ENCODE assay signal across 13 cellular contexts in genomic region chr17:31321971-31322370, GRCh38. TPM values are rescaled to one million over a fixed set of nuclear protein-coding genes. Genes with fewer than 3 reads are reported as not detected.
DNase-seq lines count a peak whose midpoint lies in the region; ATAC-seq and TF ChIP-seq lines count a peak whose summit lies in the region.
"Had no signal": no experiment of that assay in that cellular context is flagged by ENCODE, and none has a peak within 500 bp of the region (broad histone marks: within the 10 kb centered on the region; RNA-seq: fewer than 3 reads in every experiment).

No MANE protein-coding gene starts in this region.

- in situ Hi-C loops in G401 (cut with HindIII; ENCODE audit: low sequenced_read_pairs): no loop called here

- H3K18ac ChIP-seq in mesenchymal stem cell (ENCODE audit: low read depth in 1 of 2, low read length in 2 of 2): no peak overlapping the region

- H2BK120ac ChIP-seq in mesenchymal stem cell (ENCODE audit: low read depth, low read length): no peak overlapping the region

- no peak for TF ChIP-seq CTCF in HFFc6 (IDR thresholded peaks at IDR 0.05)

- no peaks in the 10 kb centered on the region for H3K9me3 ChIP-seq in mesenchymal stem cell (ENCODE audit: control insufficient read depth, low read length)
- H3K9me3 ChIP-seq: adrenal gland, tibial artery had no signal

- peaks cover 17% of the 10 kb centered on the region for H3K79me2 ChIP-seq in ACC112 (ENCODE audit: control insufficient read depth, insufficient read depth, low read length, unreplicated experiment)

- no peak overlapping the region for H2BK5ac ChIP-seq in mesenchymal stem cell (ENCODE audit: low read depth, low read length, poor library complexity, severe bottlenecking)

- peak overlapping the region; percentile 79 for H3K9ac ChIP-seq in mesenchymal stem cell (ENCODE audit: low read length)

- ATAC-seq in HG03095 (IDR thresholded peaks at IDR 0.05; ENCODE audit: unreplicated experiment) (no peak), GM18858 (IDR thresholded peaks at IDR 0.05; ENCODE audit: unreplicated experiment) (no peak)

- no peak overlapping the region for H3K23ac ChIP-seq in mesenchymal stem cell (ENCODE audit: low read length in 2 of 2)

- intact Hi-C loops in activated T-helper 1 cell treated with anti-CD3 and anti-CD28 coated beads, Interleukin-12 subunit alpha, Interleukin-12 subunit beta, Interleukin-2, Interleukin-4 antibody, amounts not matched to agents 30 ng/mL and 10 ng/mL and 1 ng/mL, durations not matched to agents 14 hours and 24 hours and 36 hours (cut with micrococcal nuclease): loop anchor here (1.0 to 2.0 kb wide), 3 partner anchors 14 to 187 kb away; no protein-coding TSS in a partner anchor

- H3K36me3 ChIP-seq in ACC112 (ENCODE audit: insufficient read depth, low read length) (0 out of 2 replicates have a peak, but pooled peaks cover 4% of the 10 kb centered on the region), mesenchymal stem cell (ENCODE audit: control insufficient read depth in 1 of 2, insufficient read depth in 2 of 2, low read depth in 1 of 2, low read length in 2 of 2) (peaks cover 10 to 17% of the 10 kb centered on the region in 2 experiments)

- H2BK15ac ChIP-seq in mesenchymal stem cell (ENCODE audit: low read depth, poor library complexity, severe bottlenecking): no peak overlapping the region

- H2AFZ ChIP-seq in ACC112 (ENCODE audit: low read length, unreplicated experiment) (no peak overlapping the region), mesenchymal stem cell (ENCODE audit: low read depth, low read length) (no peak overlapping the region)

- peak overlapping the region; percentile 62 for H2AK5ac ChIP-seq in mesenchymal stem cell (ENCODE audit: low read length, severe bottlenecking)

- peaks cover 38% of the 10 kb centered on the region for H3K4me1 ChIP-seq in ACC112 (ENCODE audit: control insufficient read depth, insufficient read depth, low read length, unreplicated experiment)
- H3K4me1 ChIP-seq in mesenchymal stem cell (ENCODE audit: control insufficient read depth, insufficient read depth, low read depth, low read length): peaks cover 3% of the 10 kb centered on the region
- H3K4me1 ChIP-seq: tibial artery had no signal

- peak overlapping the region; percentile 71; the same call in 1 of the 2 replicates for H3K4me3 ChIP-seq in ACC112 (ENCODE audit: low read depth, low read length)
- H3K4me3 ChIP-seq in mesenchymal stem cell (ENCODE audit: insufficient read depth in 1 of 2, low read depth in 1 of 2, low read length in 2 of 2): no peak overlapping the region

- 100% methylated on average over 3 of the region's 4 CpGs for WGBS in mesenchymal stem cell

- peak overlapping the region in 1 of 2 experiments; percentile 6 for H2BK12ac ChIP-seq in mesenchymal stem cell (ENCODE audit: low read length in 2 of 2)

- H3K27me3 ChIP-seq in ACC112 (ENCODE audit: insufficient read depth, low read length) (no peaks in the 10 kb centered on the region), mesenchymal stem cell (ENCODE audit: control insufficient read depth in 1 of 2, insufficient read depth in 1 of 2, low read length in 2 of 2) (no peaks in the 10 kb centered on the region)
- H3K27me3 ChIP-seq: adrenal gland, tibial artery had no signal

- H3K4me1 Mint-ChIP-seq in HFFc6 (ENCODE audit: low read depth): peaks cover 44% of the 10 kb centered on the region
- H3K4me1 Mint-ChIP-seq in activated T-helper 1 cell treated with anti-CD3 and anti-CD28 coated beads, Interleukin-12 subunit alpha, Interleukin-12 subunit beta, Interleukin-2, Interleukin-4 antibody, amounts not matched to agents 30 ng/mL and 10 ng/mL and 1 ng/mL, durations not matched to agents 14 hours and 24 hours and 36 hours (ENCODE audit: low read depth): peaks cover 41% of the 10 kb centered on the region

- no peak for DNase-seq in HFFc6
- no peak for DNase-seq in activated T-helper 1 cell treated with anti-CD3 and anti-CD28 coated beads, Interleukin-12 subunit alpha, Interleukin-12 subunit beta, Interleukin-2, Interleukin-4 antibody, amounts not matched to agents 30 ng/mL and 10 ng/mL and 1 ng/mL, durations not matched to agents 14 hours and 24 hours and 36 hours (ENCODE audit: low spot score)
- DNase-seq in mesenchymal stem cell: no peak
- no peak for DNase-seq in G401 (ENCODE audit: low spot score)
- DNase-seq in KG1 (lab: John Stamatoyannopoulos, UW): no peak
- DNase-seq: endodermal cell, left ventricle myocardium superior had no signal

- no peak overlapping the region for H4K8ac ChIP-seq in mesenchymal stem cell (ENCODE audit: low read length)

- peak overlapping the region; percentile 52 for H3K4me3 Mint-ChIP-seq in HFFc6
- H3K4me3 Mint-ChIP-seq in activated T-helper 1 cell treated with anti-CD3 and anti-CD28 coated beads, Interleukin-12 subunit alpha, Interleukin-12 subunit beta, Interleukin-2, Interleukin-4 antibody, amounts not matched to agents 30 ng/mL and 10 ng/mL and 1 ng/mL, durations not matched to agents 14 hours and 24 hours and 36 hours: peak overlapping the region; percentile 88
- H3K4me3 Mint-ChIP-seq: endodermal cell had no signal

- H3K36me3 Mint-ChIP-seq in HFFc6 (ENCODE audit: low read depth): peaks cover 47% of the 10 kb centered on the region
- H3K36me3 Mint-ChIP-seq in activated T-helper 1 cell treated with anti-CD3 and anti-CD28 coated beads, Interleukin-12 subunit alpha, Interleukin-12 subunit beta, Interleukin-2, Interleukin-4 antibody, amounts not matched to agents 30 ng/mL and 10 ng/mL and 1 ng/mL, durations not matched to agents 14 hours and 24 hours and 36 hours (ENCODE audit: low read depth): peaks cover 18% of the 10 kb centered on the region

- H3K27ac Mint-ChIP-seq in HFFc6: peak overlapping the region; percentile 83
- peak overlapping the region; percentile 92 for H3K27ac Mint-ChIP-seq in activated T-helper 1 cell treated with anti-CD3 and anti-CD28 coated beads, Interleukin-12 subunit alpha, Interleukin-12 subunit beta, Interleukin-2, Interleukin-4 antibody, amounts not matched to agents 30 ng/mL and 10 ng/mL and 1 ng/mL, durations not matched to agents 14 hours and 24 hours and 36 hours
- H3K27ac Mint-ChIP-seq: endodermal cell, progenitor cell of endocrine pancreas had no signal

- H3K27ac ChIP-seq in ACC112 (ENCODE audit: low read depth, low read length) (peak overlapping the region; percentile 71), mesenchymal stem cell (ENCODE audit: low read length, poor library complexity, severe bottlenecking) (no peak overlapping the region)
- H3K27ac ChIP-seq: tibial artery had no signal

- H4K91ac ChIP-seq in mesenchymal stem cell (ENCODE audit: low read length): peak overlapping the region; percentile 50

- H3K9me3 Mint-ChIP-seq in HFFc6: no peaks in the 10 kb centered on the region
- no peaks in the 10 kb centered on the region for H3K9me3 Mint-ChIP-seq in activated T-helper 1 cell treated with anti-CD3 and anti-CD28 coated beads, Interleukin-12 subunit alpha, Interleukin-12 subunit beta, Interleukin-2, Interleukin-4 antibody, amounts not matched to agents 30 ng/mL and 10 ng/mL and 1 ng/mL, durations not matched to agents 14 hours and 24 hours and 36 hours
- H3K9me3 Mint-ChIP-seq: endodermal cell had no signal

- H3K4ac ChIP-seq in mesenchymal stem cell (ENCODE audit: low read depth in 1 of 2, low read length in 2 of 2): no peak overlapping the region

- H3K79me1 ChIP-seq in mesenchymal stem cell (replicated peaks; ENCODE audit: low read length, poor library complexity, severe bottlenecking): peaks cover 13% of the 10 kb centered on the region

- H3K4me2 ChIP-seq in mesenchymal stem cell (ENCODE audit: low read length, poor library complexity, severe bottlenecking): no peak overlapping the region

- H3K14ac ChIP-seq in mesenchymal stem cell (ENCODE audit: low read length in 2 of 2): no peak overlapping the region

- peaks cover 1% of the 10 kb centered on the region; the same call in 1 of the 2 replicates for H3K27me3 Mint-ChIP-seq in HFFc6 (ENCODE audit: insufficient read depth)
- no peaks in the 10 kb centered on the region for H3K27me3 Mint-ChIP-seq in activated T-helper 1 cell treated with anti-CD3 and anti-CD28 coated beads, Interleukin-12 subunit alpha, Interleukin-12 subunit beta, Interleukin-2, Interleukin-4 antibody, amounts not matched to agents 30 ng/mL and 10 ng/mL and 1 ng/mL, durations not matched to agents 14 hours and 24 hours and 36 hours (ENCODE audit: insufficient read depth)
- H3K27me3 Mint-ChIP-seq: progenitor cell of endocrine pancreas had no signal

RNA-seq across cellular contexts. Expression of gene EVI2A, which starts 0.5 kb away (rescaled TPM):
- total RNA-seq in HFFc6 (2021; fragmentation: NEBNext Ultra II Directional; extraction: Animal tissue kit (Norgen Biotek cat#: 25700)): 1 to 10 TPM in 5 of 6 experiments, under 1 TPM in 1; 1.00 to 1.7 (median 1.4) TPM
- total RNA-seq in activated T-helper 1 cell treated with anti-CD3 and anti-CD28 coated beads, Interleukin-12 subunit alpha, Interleukin-12 subunit beta, Interleukin-2, Interleukin-4 antibody, amounts not matched to agents 30 ng/mL and 10 ng/mL and 1 ng/mL, durations not matched to agents 14 hours and 24 hours and 36 hours: 46.3 and 47.9 TPM in 2 replicates
- polyA plus RNA-seq in mesenchymal stem cell (2013, experiment 1 of 2): 1.6 TPM
- polyA plus RNA-seq in mesenchymal stem cell (2013, experiment 2 of 2): 1.5 TPM
- total RNA-seq in G401 (2014; rRNA removed; shearing (Covaris generic)): not detected in 2 replicates
- total RNA-seq: endodermal cell, progenitor cell of endocrine pancreas had no signal

RNA-seq across cellular contexts. Expression of gene EVI2B, which starts 8.1 kb away (rescaled TPM):
- total RNA-seq in HFFc6 (2021; fragmentation: NEBNext Ultra II Directional; extraction: Animal tissue kit (Norgen Biotek cat#: 25700)): 1 to 10 TPM in 4 of 6 experiments, under 1 TPM in 2; 0.33 to 2.0 (median 1.5) TPM
- 21.7 and 25.1 TPM in 2 replicates for total RNA-seq in activated T-helper 1 cell treated with anti-CD3 and anti-CD28 coated beads, Interleukin-12 subunit alpha, Interleukin-12 subunit beta, Interleukin-2, Interleukin-4 antibody, amounts not matched to agents 30 ng/mL and 10 ng/mL and 1 ng/mL, durations not matched to agents 14 hours and 24 hours and 36 hours
- 4.1 TPM for polyA plus RNA-seq in mesenchymal stem cell (2013, experiment 1 of 2)
- 4.2 TPM for polyA plus RNA-seq in mesenchymal stem cell (2013, experiment 2 of 2)
- total RNA-seq in G401 (2014; rRNA removed; shearing (Covaris generic)): not detected in 2 replicates
- total RNA-seq: endodermal cell, progenitor cell of endocrine pancreas had no signal

RNA-seq across cellular contexts. Expression of gene OMG, which starts 24.9 kb away (rescaled TPM):
- total RNA-seq in HFFc6 (2021; fragmentation: NEBNext Ultra II Directional; extraction: Animal tissue kit (Norgen Biotek cat#: 25700)): under 1 TPM in 1 of 6 experiments, not detected in 5; 0.26 TPM
- total RNA-seq in activated T-helper 1 cell treated with anti-CD3 and anti-CD28 coated beads, Interleukin-12 subunit alpha, Interleukin-12 subunit beta, Interleukin-2, Interleukin-4 antibody, amounts not matched to agents 30 ng/mL and 10 ng/mL and 1 ng/mL, durations not matched to agents 14 hours and 24 hours and 36 hours: 0.10 TPM in 2 replicates
- polyA plus RNA-seq in mesenchymal stem cell (2013, experiment 1 of 2): 2.8 TPM
- polyA plus RNA-seq in mesenchymal stem cell (2013, experiment 2 of 2): 2.5 TPM
- total RNA-seq in G401 (2014; rRNA removed; shearing (Covaris generic)): 8.2 TPM in 1 of 2 replicates, not detected in the other
- total RNA-seq: endodermal cell, progenitor cell of endocrine pancreas had no signal

Comparison
In these comparisons a context has a peak if more than half of its experiments do, and no peak if none do; other contexts are left out.
1. RNA of gene EVI2A, which starts 0.5 kb away (total RNA-seq): 46.3 to 47.9 TPM in activated T-helper 1 cell treated with anti-CD3 and anti-CD28 coated beads, Interleukin-12 subunit alpha, Interleukin-12 subunit beta, Interleukin-2, Interleukin-4 antibody, amounts not matched to agents 30 ng/mL and 10 ng/mL and 1 ng/mL, durations not matched to agents 14 hours and 24 hours and 36 hours; 1.00 to 1.7 TPM in HFFc6 and not detected in G401; every median in the first group is over 10 times any median in the second.